In genomic region chr7:44914992-44915607, GRCh38 we compare ENCODE assay signal across 9 cellular contexts. TPM values are rescaled to one million over a fixed set of nuclear protein-coding genes. Genes with fewer than 3 reads are reported as not detected.
DNase-seq lines count a peak whose midpoint lies in the region; ATAC-seq and TF ChIP-seq lines count a peak whose summit lies in the region.
"Had no signal": no experiment of that assay in that cellular context is flagged by ENCODE, and none has a peak within 500 bp of the region (broad histone marks: within the 10 kb centered on the region; RNA-seq: fewer than 3 reads in every experiment).

No MANE protein-coding gene starts in this region.

- H3K4me3 Mint-ChIP-seq in CD14-positive monocyte, result no peak overlapping the region
- H3K4me3 Mint-ChIP-seq in naive thymus-derived CD4-positive, alpha-beta T cell, result peak overlapping the region in 7 of 10 donors; percentile 12 to 71 (median 53)

- ATAC-seq in HG03066 (IDR thresholded peaks at IDR 0.05; ENCODE audit: low read depth, unreplicated experiment), result peak; percentile 82
- ATAC-seq in naive thymus-derived CD4-positive, alpha-beta T cell, result peak; percentile 99

- CTCF ChIA-PET in naive thymus-derived CD4-positive, alpha-beta T cell (lab: Charles Lee), result no interaction called here

- H3K27me3 ChIP-seq in naive thymus-derived CD4-positive, alpha-beta T cell (ENCODE audit: control insufficient read depth in 2 of 2, insufficient read depth in 2 of 2, low read length in 2 of 2), result no peaks in the 10 kb centered on the region

- H3K4me1 Mint-ChIP-seq in CD14-positive monocyte, result peaks cover 3% of the 10 kb centered on the region
- H3K4me1 Mint-ChIP-seq in naive thymus-derived CD4-positive, alpha-beta T cell, result peaks cover 0 to 28% (median 5%) of the 10 kb centered on the region in 7 donors

- H3K36me3 ChIP-seq in naive thymus-derived CD4-positive, alpha-beta T cell (ENCODE audit: control insufficient read depth in 2 of 3, insufficient read depth in 3 of 3, low read length in 3 of 3), result no peaks in the 10 kb centered on the region

- H3K4me1 ChIP-seq in naive thymus-derived CD4-positive, alpha-beta T cell (ENCODE audit: control insufficient read depth in 2 of 2, insufficient read depth in 2 of 2, low read length in 2 of 2), result no peaks in the 10 kb centered on the region

- POLR2A ChIA-PET in naive thymus-derived CD4-positive, alpha-beta T cell (lab: Charles Lee), result interaction anchor here (1.0 to 1.2 kb wide), 2 partner anchors 24 to 30 kb away, joined by 4 to 5 read pairs; partner anchors contain the start of gene PURB

- DNase-seq in CD14-positive monocyte (ENCODE audit: low spot score), result peak; percentile 71
- peak in 2 of 3 experiments; percentile 32 to 36 for DNase-seq in activated CD8-positive, alpha-beta memory T cell treated with anti-CD3 and anti-CD28 coated beads for 48 hours (ENCODE audit: low read depth in 2 of 3, low spot score in 2 of 3)
- DNase-seq in naive thymus-derived CD4-positive, alpha-beta T cell, result peak in 8 of 9 donors; percentile 44 to 87 (median 74)
- no peak for DNase-seq in mesenteric fat pad (ENCODE audit: low spot score)
- no peak for DNase-seq in OCI-M1 (lab: John Stamatoyannopoulos, UW)
- no peak for DNase-seq in NCI-H82 (lab: John Stamatoyannopoulos, UW)
- no peak for DNase-seq in NCI-H2107 treated with DMSO at 0.1 percent for 48 hours (lab: John Stamatoyannopoulos, UW; ENCODE audit: unreplicated experiment)
- DNase-seq: Karpas-422 had no signal

- peak overlapping the region in 3 of 7 donors; percentile 41 to 79 (median 57) for H3K27ac Mint-ChIP-seq in CD14-positive monocyte
- H3K27ac Mint-ChIP-seq in naive thymus-derived CD4-positive, alpha-beta T cell, result peak overlapping the region in 8 of 9 donors; percentile 61 to 92 (median 84)

- no peaks in the 10 kb centered on the region for H3K9me3 Mint-ChIP-seq in CD14-positive monocyte
- no peaks in the 10 kb centered on the region for H3K9me3 Mint-ChIP-seq in naive thymus-derived CD4-positive, alpha-beta T cell

- H3K9me3 ChIP-seq in naive thymus-derived CD4-positive, alpha-beta T cell (ENCODE audit: control insufficient read depth in 2 of 3, low read length in 3 of 3), result no peaks in the 10 kb centered on the region

- intact Hi-C loops in CD14-positive monocyte (cut with micrococcal nuclease), result loop anchor here (5.0 kb wide), 2 partner anchors 33 to 38 kb away; no protein-coding TSS in a partner anchor
- intact Hi-C loops in naive thymus-derived CD4-positive, alpha-beta T cell (cut with micrococcal nuclease), result loop anchor here (1.0 kb wide), 5 partner anchors 30 to 277 kb away; partner anchors contain the start of genes PURB (in 2 of the 2), H2AZ2 (in 1 of the 2) and MYO1G (in 1 of the 2)

- TF ChIP-seq CTCF in CD14-positive monocyte (IDR thresholded peaks at IDR 0.05), result no peak

- no peak overlapping the region for H3K4me3 ChIP-seq in naive thymus-derived CD4-positive, alpha-beta T cell (ENCODE audit: low read length)

- H3K36me3 Mint-ChIP-seq in CD14-positive monocyte, result no peaks in the 10 kb centered on the region
- H3K36me3 Mint-ChIP-seq in naive thymus-derived CD4-positive, alpha-beta T cell, result no peaks in the 10 kb centered on the region

- H3K27me3 Mint-ChIP-seq in CD14-positive monocyte (ENCODE audit: low read depth in 3 of 3), result peaks cover 0 to 6% (median 1%) of the 10 kb centered on the region in 3 donors
- H3K27me3 Mint-ChIP-seq in naive thymus-derived CD4-positive, alpha-beta T cell, result no peaks in the 10 kb centered on the region

- H3K27ac ChIP-seq in naive thymus-derived CD4-positive, alpha-beta T cell (ENCODE audit: low read depth, low read length), result peak overlapping the region; percentile 48

RNA-seq across cellular contexts. Expression of gene PURB, which starts 29.8 kb away (rescaled TPM):
- 1 to 10 TPM; 3.0 TPM for polyA plus RNA-seq in CD14-positive monocyte
- total RNA-seq in naive thymus-derived CD4-positive, alpha-beta T cell, result 10 to 100 TPM; 16.5 to 30.5 (median 23.3) TPM
- polyA plus RNA-seq in naive thymus-derived CD4-positive, alpha-beta T cell, result 1 to 10 TPM; 1.7 to 2.8 TPM
- total RNA-seq in mesenteric fat pad, result 25.4 TPM

Comparison
In these comparisons a context has a peak if more than half of its experiments do, and no peak if none do; other contexts are left out.
1. DNase-seq: peak in CD14-positive monocyte (single experiment), activated CD8-positive, alpha-beta memory T cell treated with anti-CD3 and anti-CD28 coated beads for 48 hours (2 of 3) and naive thymus-derived CD4-positive, alpha-beta T cell (8 of 9); none in mesenteric fat pad (single experiment), OCI-M1 (single experiment), NCI-H82 (single experiment) and NCI-H2107 treated with DMSO at 0.1 percent for 48 hours (single experiment).
2. H3K4me3 Mint-ChIP-seq: peak in naive thymus-derived CD4-positive, alpha-beta T cell (7 of 10); none in CD14-positive monocyte (0 of 2).